ENCODE assay signal across 11 cellular contexts in the genomic region with DNA sequence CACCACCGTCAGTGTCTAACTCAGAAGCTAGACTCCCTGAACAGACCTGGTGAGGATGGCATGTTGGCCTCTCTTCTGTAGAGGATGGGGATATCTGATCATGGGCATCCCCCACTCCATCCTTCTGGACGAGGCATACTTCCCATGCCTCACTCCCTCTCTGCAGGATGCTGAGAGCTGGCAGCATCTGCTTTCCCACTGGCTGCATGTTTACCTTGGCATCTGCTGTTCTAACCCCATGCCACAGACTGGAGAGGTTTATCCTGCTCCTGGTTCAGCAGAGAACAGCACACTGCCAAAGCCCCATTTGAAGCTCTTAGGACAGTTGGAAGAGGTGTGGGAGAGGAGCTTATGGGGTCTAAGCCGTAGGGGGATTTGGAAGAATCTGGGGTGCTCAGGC. TPM values are rescaled to one million over a fixed set of nuclear protein-coding genes. Genes with fewer than 3 reads are reported as not detected.
DNase-seq lines count a peak whose midpoint lies in the region; ATAC-seq and TF ChIP-seq lines count a peak whose summit lies in the region.
"Had no signal": no experiment of that assay in that cellular context is flagged by ENCODE, and none has a peak within 500 bp of the region (broad histone marks: within the 10 kb centered on the region; RNA-seq: fewer than 3 reads in every experiment).

No MANE protein-coding gene starts in this region.

- H3K4me3 ChIP-seq in right atrium auricular region, result no peak overlapping the region

- peaks cover 0 to 99% of the 10 kb centered on the region in 2 donors for H3K4me1 ChIP-seq in right atrium auricular region

- H3K27me3 ChIP-seq in right atrium auricular region, result no peaks in the 10 kb centered on the region

- H3K9me3 ChIP-seq in right atrium auricular region, result no peaks in the 10 kb centered on the region

- ATAC-seq in GM21526 (IDR thresholded peaks at IDR 0.05; ENCODE audit: low FRiP score, unreplicated experiment) (no peak), HG03139 (IDR thresholded peaks at IDR 0.05; ENCODE audit: unreplicated experiment) (no peak), GM18870 (IDR thresholded peaks at IDR 0.05; ENCODE audit: unreplicated experiment) (no peak)
- ATAC-seq: left colon had no signal

- H3K36me3 ChIP-seq in right atrium auricular region, result no peaks in the 10 kb centered on the region

- peak; percentile 70 for DNase-seq in NCI-H345 (lab: John Stamatoyannopoulos, UW)
- DNase-seq in NCI-H345 treated with DMSO at 0.1 percent for 48 hours (lab: John Stamatoyannopoulos, UW; ENCODE audit: unreplicated experiment), result no peak
- peak; percentile 34 for DNase-seq in SHP77 treated with DMSO at 0.1 percent for 48 hours (lab: John Stamatoyannopoulos, UW)
- no peak for DNase-seq in right atrium auricular region (ENCODE audit: low spot score)
- DNase-seq in substantia nigra (lab: John Stamatoyannopoulos, UW), result peak in 2 of 49 donors; percentile 21 to 24
- DNase-seq: ACHN, left colon, MV-4-11 had no signal

- TF ChIP-seq CTCF in right atrium auricular region (IDR thresholded peaks at IDR 0.05), result no peak

- H3K27ac ChIP-seq in right atrium auricular region, result peak overlapping the region; percentile 93 to 97
- H3K27ac ChIP-seq in substantia nigra (ENCODE audit: low read depth, low read length, poor library complexity, severe bottlenecking), result peak overlapping the region; percentile 99

RNA-seq across cellular contexts. Expression of gene YPEL2, which starts 46.0 kb away (rescaled TPM):
- 10 to 100 TPM; 28.3 to 34.1 TPM for total RNA-seq in right atrium auricular region

Comparison
In these comparisons a context has a peak if more than half of its experiments do, and no peak if none do; other contexts are left out.
1. DNase-seq: peak in NCI-H345 (single experiment) and SHP77 treated with DMSO at 0.1 percent for 48 hours (single experiment); none in NCI-H345 treated with DMSO at 0.1 percent for 48 hours (single experiment) and right atrium auricular region (single experiment).